In the genomic region with DNA sequence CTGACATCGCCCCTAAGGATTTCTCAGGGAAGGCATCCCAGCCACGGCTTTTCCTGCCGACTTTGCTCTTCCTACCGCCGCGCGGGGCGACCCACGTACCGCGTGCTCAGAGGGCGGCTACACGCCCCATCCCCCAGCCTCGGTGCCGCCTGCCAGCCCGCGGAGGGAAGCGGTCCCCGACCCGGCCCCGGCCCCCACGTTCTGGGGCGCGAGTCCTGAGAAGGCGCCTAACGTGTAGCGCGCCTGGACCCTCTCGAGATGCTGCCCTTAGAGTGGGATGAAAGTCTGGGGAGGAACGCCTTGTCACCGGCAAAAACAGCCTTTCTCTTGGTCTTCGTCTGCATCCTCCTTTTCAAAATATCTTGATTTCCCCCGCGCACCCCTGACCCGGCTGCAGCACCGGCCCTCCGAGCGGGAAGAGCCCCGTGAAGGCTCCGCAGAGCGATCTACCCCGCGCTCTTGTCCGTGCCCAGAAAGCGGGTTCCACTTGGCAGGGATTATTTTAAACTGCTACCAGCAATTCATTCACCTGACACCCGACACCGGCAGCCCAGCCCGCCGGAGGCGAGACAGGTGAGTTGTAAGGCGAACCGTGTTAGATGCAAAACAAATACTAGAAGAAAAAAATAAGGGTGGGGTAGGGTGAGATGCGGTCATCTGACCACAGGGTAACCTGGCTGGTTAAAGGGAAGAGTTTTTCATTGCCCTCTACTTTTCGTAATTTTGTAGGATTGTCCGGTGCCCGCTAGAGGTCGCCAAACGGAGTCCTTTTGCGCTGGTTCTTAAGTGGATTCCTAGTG, we compare ENCODE assay signal across 1 cellular context.
TF ChIP-seq lines count a peak whose summit lies in the region.

No MANE protein-coding gene starts in this region.

TF ChIP-seq in HepG2, 621 proteins besides CTCF, POLR2A, EP300 and RAD21 (continued from another document and continues in another):
- TF ChIP-seq ZNF598 (CRISPR knock-in tag; IDR thresholded peaks at IDR 0.05; ENCODE audit: borderline replicate concordance): peak; percentile 79; the same call in 1 of the 2 replicates
- TF ChIP-seq, protein P1, sequence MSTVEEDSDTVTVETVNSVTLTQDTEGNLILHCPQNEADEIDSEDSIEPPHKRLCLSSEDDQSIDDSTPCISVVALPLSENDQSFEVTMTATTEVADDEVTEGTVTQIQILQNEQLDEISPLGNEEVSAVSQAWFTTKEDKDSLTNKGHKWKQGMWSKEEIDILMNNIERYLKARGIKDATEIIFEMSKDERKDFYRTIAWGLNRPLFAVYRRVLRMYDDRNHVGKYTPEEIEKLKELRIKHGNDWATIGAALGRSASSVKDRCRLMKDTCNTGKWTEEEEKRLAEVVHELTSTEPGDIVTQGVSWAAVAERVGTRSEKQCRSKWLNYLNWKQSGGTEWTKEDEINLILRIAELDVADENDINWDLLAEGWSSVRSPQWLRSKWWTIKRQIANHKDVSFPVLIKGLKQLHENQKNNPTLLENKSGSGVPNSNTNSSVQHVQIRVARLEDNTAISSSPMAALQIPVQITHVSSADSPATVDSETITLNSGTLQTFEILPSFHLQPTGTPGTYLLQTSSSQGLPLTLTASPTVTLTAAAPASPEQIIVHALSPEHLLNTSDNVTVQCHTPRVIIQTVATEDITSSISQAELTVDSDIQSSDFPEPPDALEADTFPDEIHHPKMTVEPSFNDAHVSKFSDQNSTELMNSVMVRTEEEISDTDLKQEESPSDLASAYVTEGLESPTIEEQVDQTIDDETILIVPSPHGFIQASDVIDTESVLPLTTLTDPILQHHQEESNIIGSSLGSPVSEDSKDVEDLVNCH (CRISPR knock-in tag; IDR thresholded peaks at IDR 0.05): no peak
- no peak for TF ChIP-seq KDM1A (CRISPR knock-in tag; IDR thresholded peaks at IDR 0.05)
- TF ChIP-seq, protein P2, sequence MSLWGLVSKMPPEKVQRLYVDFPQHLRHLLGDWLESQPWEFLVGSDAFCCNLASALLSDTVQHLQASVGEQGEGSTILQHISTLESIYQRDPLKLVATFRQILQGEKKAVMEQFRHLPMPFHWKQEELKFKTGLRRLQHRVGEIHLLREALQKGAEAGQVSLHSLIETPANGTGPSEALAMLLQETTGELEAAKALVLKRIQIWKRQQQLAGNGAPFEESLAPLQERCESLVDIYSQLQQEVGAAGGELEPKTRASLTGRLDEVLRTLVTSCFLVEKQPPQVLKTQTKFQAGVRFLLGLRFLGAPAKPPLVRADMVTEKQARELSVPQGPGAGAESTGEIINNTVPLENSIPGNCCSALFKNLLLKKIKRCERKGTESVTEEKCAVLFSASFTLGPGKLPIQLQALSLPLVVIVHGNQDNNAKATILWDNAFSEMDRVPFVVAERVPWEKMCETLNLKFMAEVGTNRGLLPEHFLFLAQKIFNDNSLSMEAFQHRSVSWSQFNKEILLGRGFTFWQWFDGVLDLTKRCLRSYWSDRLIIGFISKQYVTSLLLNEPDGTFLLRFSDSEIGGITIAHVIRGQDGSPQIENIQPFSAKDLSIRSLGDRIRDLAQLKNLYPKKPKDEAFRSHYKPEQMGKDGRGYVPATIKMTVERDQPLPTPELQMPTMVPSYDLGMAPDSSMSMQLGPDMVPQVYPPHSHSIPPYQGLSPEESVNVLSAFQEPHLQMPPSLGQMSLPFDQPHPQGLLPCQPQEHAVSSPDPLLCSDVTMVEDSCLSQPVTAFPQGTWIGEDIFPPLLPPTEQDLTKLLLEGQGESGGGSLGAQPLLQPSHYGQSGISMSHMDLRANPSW (CRISPR knock-in tag; IDR thresholded peaks at IDR 0.05; ENCODE audit: borderline replicate concordance): peak; percentile 40; the same call in 1 of the 2 replicates
- no peak for TF ChIP-seq PAF1 (CRISPR knock-in tag; IDR thresholded peaks at IDR 0.05)
- TF ChIP-seq ZNF782 (CRISPR knock-in tag; IDR thresholded peaks at IDR 0.05; ENCODE audit: borderline replicate concordance): no peak
- peak; percentile 74 for TF ChIP-seq ZSCAN9 (CRISPR knock-in tag; IDR thresholded peaks at IDR 0.05; ENCODE audit: borderline replicate concordance)
- peak; percentile 36 for TF ChIP-seq ZSCAN31 (CRISPR knock-in tag; IDR thresholded peaks at IDR 0.05; ENCODE audit: low read depth)
- TF ChIP-seq, protein P3, sequence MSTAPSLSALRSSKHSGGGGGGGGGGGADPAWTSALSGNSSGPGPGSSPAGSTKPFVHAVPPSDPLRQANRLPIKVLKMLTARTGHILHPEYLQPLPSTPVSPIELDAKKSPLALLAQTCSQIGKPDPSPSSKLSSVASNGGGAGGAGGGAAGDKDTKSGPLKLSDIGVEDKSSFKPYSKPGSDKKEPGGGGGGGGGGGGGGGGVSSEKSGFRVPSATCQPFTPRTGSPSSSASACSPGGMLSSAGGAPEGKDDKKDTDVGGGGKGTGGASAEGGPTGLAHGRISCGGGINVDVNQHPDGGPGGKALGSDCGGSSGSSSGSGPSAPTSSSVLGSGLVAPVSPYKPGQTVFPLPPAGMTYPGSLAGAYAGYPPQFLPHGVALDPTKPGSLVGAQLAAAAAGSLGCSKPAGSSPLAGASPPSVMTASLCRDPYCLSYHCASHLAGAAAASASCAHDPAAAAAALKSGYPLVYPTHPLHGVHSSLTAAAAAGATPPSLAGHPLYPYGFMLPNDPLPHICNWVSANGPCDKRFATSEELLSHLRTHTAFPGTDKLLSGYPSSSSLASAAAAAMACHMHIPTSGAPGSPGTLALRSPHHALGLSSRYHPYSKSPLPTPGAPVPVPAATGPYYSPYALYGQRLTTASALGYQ (CRISPR knock-in tag; IDR thresholded peaks at IDR 0.05): no peak
- no peak for TF ChIP-seq PHB2 (IDR thresholded peaks at IDR 0.05; ENCODE audit: partially characterized antibody)
- no peak for TF ChIP-seq ONECUT2 (CRISPR knock-in tag; IDR thresholded peaks at IDR 0.05)
- TF ChIP-seq TOE1 (CRISPR knock-in tag; IDR thresholded peaks at IDR 0.05): no peak
- TF ChIP-seq, protein P4, sequence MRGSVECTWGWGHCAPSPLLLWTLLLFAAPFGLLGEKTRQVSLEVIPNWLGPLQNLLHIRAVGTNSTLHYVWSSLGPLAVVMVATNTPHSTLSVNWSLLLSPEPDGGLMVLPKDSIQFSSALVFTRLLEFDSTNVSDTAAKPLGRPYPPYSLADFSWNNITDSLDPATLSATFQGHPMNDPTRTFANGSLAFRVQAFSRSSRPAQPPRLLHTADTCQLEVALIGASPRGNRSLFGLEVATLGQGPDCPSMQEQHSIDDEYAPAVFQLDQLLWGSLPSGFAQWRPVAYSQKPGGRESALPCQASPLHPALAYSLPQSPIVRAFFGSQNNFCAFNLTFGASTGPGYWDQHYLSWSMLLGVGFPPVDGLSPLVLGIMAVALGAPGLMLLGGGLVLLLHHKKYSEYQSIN (CRISPR knock-in tag; IDR thresholded peaks at IDR 0.05; ENCODE audit: borderline replicate concordance): no peak
- TF ChIP-seq ZNF446 (CRISPR knock-in tag; IDR thresholded peaks at IDR 0.05): no peak
- no peak for TF ChIP-seq MAFG (CRISPR knock-in tag; IDR thresholded peaks at IDR 0.05)
- no peak for TF ChIP-seq ZNF83 (CRISPR knock-in tag; IDR thresholded peaks at IDR 0.05; ENCODE audit: borderline replicate concordance)
- peak; percentile 33; the same call in 1 of the 2 replicates for TF ChIP-seq KAT7 (CRISPR knock-in tag; IDR thresholded peaks at IDR 0.05; ENCODE audit: borderline replicate concordance)
- TF ChIP-seq ELF3 (CRISPR knock-in tag; IDR thresholded peaks at IDR 0.05): no peak; the same call in 1 of the 2 replicates
- TF ChIP-seq ZNF501 (CRISPR knock-in tag; IDR thresholded peaks at IDR 0.05): peak; percentile 86
- peak; percentile 53; the same call in 1 of the 2 replicates for TF ChIP-seq ZNF878 (CRISPR knock-in tag; IDR thresholded peaks at IDR 0.05)
- peak; percentile 56; the same call in 1 of the 2 replicates for TF ChIP-seq HNRNPL (IDR thresholded peaks at IDR 0.05; ENCODE audit: low read depth, low read length)
- no peak for TF ChIP-seq ZFP36L2 (CRISPR knock-in tag; IDR thresholded peaks at IDR 0.05)
- TF ChIP-seq ZNF550 (CRISPR knock-in tag; IDR thresholded peaks at IDR 0.05; ENCODE audit: borderline replicate concordance): 0 out of 2 replicates have a peak, but pooled peaks have one; percentile 69
- TF ChIP-seq, protein P5, sequence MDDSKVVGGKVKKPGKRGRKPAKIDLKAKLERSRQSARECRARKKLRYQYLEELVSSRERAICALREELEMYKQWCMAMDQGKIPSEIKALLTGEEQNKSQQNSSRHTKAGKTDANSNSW (CRISPR knock-in tag; IDR thresholded peaks at IDR 0.05; ENCODE audit: borderline replicate concordance): peak; percentile 52; the same call in 1 of the 2 replicates
- peak; percentile 93; the same call in 1 of the 2 replicates for TF ChIP-seq HIVEP1 (CRISPR knock-in tag; IDR thresholded peaks at IDR 0.05)
- TF ChIP-seq, protein P6, sequence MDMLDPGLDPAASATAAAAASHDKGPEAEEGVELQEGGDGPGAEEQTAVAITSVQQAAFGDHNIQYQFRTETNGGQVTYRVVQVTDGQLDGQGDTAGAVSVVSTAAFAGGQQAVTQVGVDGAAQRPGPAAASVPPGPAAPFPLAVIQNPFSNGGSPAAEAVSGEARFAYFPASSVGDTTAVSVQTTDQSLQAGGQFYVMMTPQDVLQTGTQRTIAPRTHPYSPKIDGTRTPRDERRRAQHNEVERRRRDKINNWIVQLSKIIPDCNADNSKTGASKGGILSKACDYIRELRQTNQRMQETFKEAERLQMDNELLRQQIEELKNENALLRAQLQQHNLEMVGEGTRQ (IDR thresholded peaks at IDR 0.05; ENCODE audit: low read depth, low read length): no peak
- TF ChIP-seq, protein P6 (CRISPR knock-in tag; IDR thresholded peaks at IDR 0.05; ENCODE audit: borderline replicate concordance): 0 out of 2 replicates have a peak, but pooled peaks have one; percentile 51
- TF ChIP-seq, protein P7, sequence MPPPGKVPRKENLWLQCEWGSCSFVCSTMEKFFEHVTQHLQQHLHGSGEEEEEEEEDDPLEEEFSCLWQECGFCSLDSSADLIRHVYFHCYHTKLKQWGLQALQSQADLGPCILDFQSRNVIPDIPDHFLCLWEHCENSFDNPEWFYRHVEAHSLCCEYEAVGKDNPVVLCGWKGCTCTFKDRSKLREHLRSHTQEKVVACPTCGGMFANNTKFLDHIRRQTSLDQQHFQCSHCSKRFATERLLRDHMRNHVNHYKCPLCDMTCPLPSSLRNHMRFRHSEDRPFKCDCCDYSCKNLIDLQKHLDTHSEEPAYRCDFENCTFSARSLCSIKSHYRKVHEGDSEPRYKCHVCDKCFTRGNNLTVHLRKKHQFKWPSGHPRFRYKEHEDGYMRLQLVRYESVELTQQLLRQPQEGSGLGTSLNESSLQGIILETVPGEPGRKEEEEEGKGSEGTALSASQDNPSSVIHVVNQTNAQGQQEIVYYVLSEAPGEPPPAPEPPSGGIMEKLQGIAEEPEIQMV (CRISPR knock-in tag; IDR thresholded peaks at IDR 0.05; ENCODE audit: low read depth): 0 out of 2 replicates have a peak, but pooled peaks have one; percentile 29
- TF ChIP-seq, protein P8, sequence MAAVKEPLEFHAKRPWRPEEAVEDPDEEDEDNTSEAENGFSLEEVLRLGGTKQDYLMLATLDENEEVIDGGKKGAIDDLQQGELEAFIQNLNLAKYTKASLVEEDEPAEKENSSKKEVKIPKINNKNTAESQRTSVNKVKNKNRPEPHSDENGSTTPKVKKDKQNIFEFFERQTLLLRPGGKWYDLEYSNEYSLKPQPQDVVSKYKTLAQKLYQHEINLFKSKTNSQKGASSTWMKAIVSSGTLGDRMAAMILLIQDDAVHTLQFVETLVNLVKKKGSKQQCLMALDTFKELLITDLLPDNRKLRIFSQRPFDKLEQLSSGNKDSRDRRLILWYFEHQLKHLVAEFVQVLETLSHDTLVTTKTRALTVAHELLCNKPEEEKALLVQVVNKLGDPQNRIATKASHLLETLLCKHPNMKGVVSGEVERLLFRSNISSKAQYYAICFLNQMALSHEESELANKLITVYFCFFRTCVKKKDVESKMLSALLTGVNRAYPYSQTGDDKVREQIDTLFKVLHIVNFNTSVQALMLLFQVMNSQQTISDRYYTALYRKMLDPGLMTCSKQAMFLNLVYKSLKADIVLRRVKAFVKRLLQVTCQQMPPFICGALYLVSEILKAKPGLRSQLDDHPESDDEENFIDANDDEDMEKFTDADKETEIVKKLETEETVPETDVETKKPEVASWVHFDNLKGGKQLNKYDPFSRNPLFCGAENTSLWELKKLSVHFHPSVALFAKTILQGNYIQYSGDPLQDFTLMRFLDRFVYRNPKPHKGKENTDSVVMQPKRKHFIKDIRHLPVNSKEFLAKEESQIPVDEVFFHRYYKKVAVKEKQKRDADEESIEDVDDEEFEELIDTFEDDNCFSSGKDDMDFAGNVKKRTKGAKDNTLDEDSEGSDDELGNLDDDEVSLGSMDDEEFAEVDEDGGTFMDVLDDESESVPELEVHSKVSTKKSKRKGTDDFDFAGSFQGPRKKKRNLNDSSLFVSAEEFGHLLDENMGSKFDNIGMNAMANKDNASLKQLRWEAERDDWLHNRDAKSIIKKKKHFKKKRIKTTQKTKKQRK (IDR thresholded peaks at IDR 0.05; ENCODE audit: low read length): no peak
- TF ChIP-seq ZBTB3 (CRISPR knock-in tag; IDR thresholded peaks at IDR 0.05; ENCODE audit: borderline replicate concordance, low read depth): no peak
- TF ChIP-seq, protein P9, sequence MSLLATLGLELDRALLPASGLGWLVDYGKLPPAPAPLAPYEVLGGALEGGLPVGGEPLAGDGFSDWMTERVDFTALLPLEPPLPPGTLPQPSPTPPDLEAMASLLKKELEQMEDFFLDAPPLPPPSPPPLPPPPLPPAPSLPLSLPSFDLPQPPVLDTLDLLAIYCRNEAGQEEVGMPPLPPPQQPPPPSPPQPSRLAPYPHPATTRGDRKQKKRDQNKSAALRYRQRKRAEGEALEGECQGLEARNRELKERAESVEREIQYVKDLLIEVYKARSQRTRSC (CRISPR knock-in tag; IDR thresholded peaks at IDR 0.05; ENCODE audit: low read depth): no peak
- peak; percentile 25; the same call in 1 of the 2 replicates for TF ChIP-seq NFYB (CRISPR knock-in tag; IDR thresholded peaks at IDR 0.05)
- peak; percentile 11; the same call in 1 of the 2 replicates for TF ChIP-seq TGIF2 (CRISPR knock-in tag; IDR thresholded peaks at IDR 0.05)
- TF ChIP-seq POLR2AphosphoS2 (IDR thresholded peaks at IDR 0.05; ENCODE audit: low read depth, low read length): no peak
- no peak for TF ChIP-seq TP53 (CRISPR knock-in tag; conservative IDR thresholded peaks at IDR 0.05)
- no peak for TF ChIP-seq FOSL2 (CRISPR knock-in tag; IDR thresholded peaks at IDR 0.05)
- TF ChIP-seq, protein P10, sequence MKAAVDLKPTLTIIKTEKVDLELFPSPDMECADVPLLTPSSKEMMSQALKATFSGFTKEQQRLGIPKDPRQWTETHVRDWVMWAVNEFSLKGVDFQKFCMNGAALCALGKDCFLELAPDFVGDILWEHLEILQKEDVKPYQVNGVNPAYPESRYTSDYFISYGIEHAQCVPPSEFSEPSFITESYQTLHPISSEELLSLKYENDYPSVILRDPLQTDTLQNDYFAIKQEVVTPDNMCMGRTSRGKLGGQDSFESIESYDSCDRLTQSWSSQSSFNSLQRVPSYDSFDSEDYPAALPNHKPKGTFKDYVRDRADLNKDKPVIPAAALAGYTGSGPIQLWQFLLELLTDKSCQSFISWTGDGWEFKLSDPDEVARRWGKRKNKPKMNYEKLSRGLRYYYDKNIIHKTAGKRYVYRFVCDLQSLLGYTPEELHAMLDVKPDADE (CRISPR knock-in tag; IDR thresholded peaks at IDR 0.05): no peak
- TF ChIP-seq ZNF788 (CRISPR knock-in tag; IDR thresholded peaks at IDR 0.05; ENCODE audit: borderline replicate concordance): peak; percentile 53; the same call in 1 of the 2 replicates
- no peak; the same call in 1 of the 2 replicates for TF ChIP-seq ZNF3 (CRISPR knock-in tag; IDR thresholded peaks at IDR 0.05)
- peak; percentile 90; the same call in 1 of the 2 replicates for TF ChIP-seq ZNF619 (CRISPR knock-in tag; IDR thresholded peaks at IDR 0.05)
- no peak for TF ChIP-seq ZNF543 (CRISPR knock-in tag; IDR thresholded peaks at IDR 0.05)
